In the genomic region with DNA sequence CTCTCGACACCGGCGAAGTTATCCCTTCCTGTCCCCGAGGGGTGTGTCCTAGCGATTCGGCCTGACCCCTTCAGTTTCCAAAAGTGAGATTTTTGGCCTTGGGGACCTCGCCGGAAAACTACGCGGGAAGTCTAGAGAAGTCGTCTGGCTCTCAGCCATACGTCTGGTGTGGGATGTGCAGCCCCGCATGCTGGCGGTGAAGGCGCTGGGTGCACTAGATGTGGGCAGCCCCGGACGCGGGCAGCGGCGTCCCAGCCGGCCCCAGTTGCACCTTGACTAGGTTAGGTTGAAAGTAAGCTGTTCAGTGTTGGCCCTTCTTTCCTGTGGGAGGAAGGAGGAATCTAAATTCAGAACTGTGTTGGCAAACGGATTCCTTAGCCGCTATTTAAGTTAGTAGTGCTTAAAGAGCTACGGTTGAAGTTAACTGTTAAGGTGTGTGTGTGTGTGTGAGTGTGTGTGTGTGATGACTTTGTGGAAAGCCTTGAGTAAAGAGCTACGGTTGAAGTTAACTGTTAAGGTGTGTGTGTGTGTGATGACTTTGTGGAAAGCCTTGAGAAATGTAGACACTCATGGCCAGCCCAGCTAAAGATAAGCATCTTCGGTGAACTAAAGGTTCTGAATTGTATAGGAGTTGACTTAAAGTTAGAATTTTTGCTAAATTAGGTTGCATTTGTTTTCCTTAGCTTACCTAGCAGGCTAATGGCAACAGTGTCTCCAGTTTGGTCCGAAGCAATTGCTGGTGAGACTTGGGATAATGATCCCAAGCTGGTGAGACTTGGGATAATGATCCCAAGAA, we compare ENCODE assay signal across 8 cellular contexts. TPM values are rescaled to one million over a fixed set of nuclear protein-coding genes. Genes with fewer than 3 reads are reported as not detected.
DNase-seq lines count a peak whose midpoint lies in the region; ATAC-seq, FAIRE-seq and TF ChIP-seq lines count a peak whose summit lies in the region.

No MANE protein-coding gene starts in this region.

- TSS peak; percentile 45 for BruUV-seq in K562 (replicated peaks; lab: Mats Ljungman, UMichigan)

- peak overlapping the region; percentile 70 to 96 for H3K9ac ChIP-seq in K562 (ENCODE audit: insufficient read depth in 1 of 2, low read depth in 2 of 2, low read length in 2 of 2)
- peak overlapping the region; percentile 92 for H3K9ac ChIP-seq in skeletal muscle satellite cell (ENCODE audit: low read depth, low read length)

- no peak for TF ChIP-seq RAD21 in K562 (CRISPR knock-in tag; conservative IDR thresholded peaks at IDR 0.05 in 1 of 2, IDR thresholded peaks at IDR 0.05 in 1 of 2)

- H3K4me2 ChIP-seq in K562 (ENCODE audit: insufficient read depth, low read length) = peak overlapping the region; percentile 75
- H3K4me2 ChIP-seq in skeletal muscle satellite cell (ENCODE audit: low read length) = peak overlapping the region; percentile 95

- ATAC-seq in HG03342 (IDR thresholded peaks at IDR 0.05; ENCODE audit: unreplicated experiment) (peak; percentile 10), K562 (peak; percentile 46)

- no peak for TF ChIP-seq CTCF in K562 (IDR thresholded peaks at IDR 0.05 in 2 of 3, conservative IDR thresholded peaks at IDR 0.05 in 1 of 3; ENCODE audit: insufficient read depth in 2 of 3, low read depth in 1 of 3, low read length in 3 of 3)

- H3K79me2 ChIP-seq in K562 (ENCODE audit: control insufficient read depth, insufficient read depth, low read length) = peaks cover 70% of the 10 kb centered on the region

- intact Hi-C loops in K562 (cut with micrococcal nuclease) = no loop called here

- peak overlapping the region; percentile 69; the same call in 1 of the 2 replicates for H2AFZ ChIP-seq in K562 (ENCODE audit: low read depth, low read length)

- POLR2A ChIA-PET in K562 (lab: Yijun Ruan, JAX) = interaction anchor here (0.7 to 1.5 kb wide), 3 partner anchors 9 to 253 kb away, joined by 3 read pairs; no protein-coding TSS in a partner anchor

- H3K27me3 ChIP-seq in K562 (ENCODE audit: control insufficient read depth in 2 of 2, insufficient read depth in 2 of 2, low read length in 2 of 2) = no peaks in the 10 kb centered on the region
- H3K27me3 ChIP-seq in skeletal muscle satellite cell (ENCODE audit: control insufficient read depth, insufficient read depth, low read length) = no peaks in the 10 kb centered on the region

- no peak for TF ChIP-seq POLR2A in K562 (conservative IDR thresholded peaks at IDR 0.05)

- H3K27ac ChIP-seq in K562 (ENCODE audit: extremely low read depth, low read depth, low read length) = peak overlapping the region; percentile 81

- TF ChIP-seq EP300 in K562 (IDR thresholded peaks at IDR 0.05; ENCODE audit: low read length) = no peak

- peaks cover 15% of the 10 kb centered on the region for H4K20me1 ChIP-seq in K562 (replicated peaks; ENCODE audit: control insufficient read depth, insufficient read depth, low read length)

- in situ Hi-C loops in K562 (cut with MboI) = no loop called here

- DNase-seq in NCI-H1105 treated with DMSO at 0.1 percent for 48 hours (lab: John Stamatoyannopoulos, UW) (peak; percentile 30), NCI-H1105 (lab: John Stamatoyannopoulos, UW) (no peak), T-helper 2 cell (peak; percentile 14 to 67 (median 20)), K562 (ENCODE audit: extremely low read depth in 1 of 4, low spot score in 3 of 4) (peak; percentile 10 to 40 (median 18)), hippocampal formation (lab: John Stamatoyannopoulos, UW) (no peak)

- H3K36me3 ChIP-seq in K562 (ENCODE audit: control insufficient read depth, insufficient read depth, low read length) = peaks cover 4% of the 10 kb centered on the region; the same call in 1 of the 3 replicates
- H3K36me3 ChIP-seq in skeletal muscle satellite cell (ENCODE audit: insufficient read depth, low read length) = no peaks in the 10 kb centered on the region

- H3K4me3 ChIP-seq in K562 (peak overlapping the region; percentile 81), iPS-18c (ENCODE audit: insufficient read depth, low read depth, low read length) (peak overlapping the region; percentile 86), skeletal muscle satellite cell (ENCODE audit: low read length) (peak overlapping the region; percentile 95)

- no peaks in the 10 kb centered on the region for H3K9me1 ChIP-seq in K562 (ENCODE audit: control insufficient read depth, insufficient read depth, low read length)

- FAIRE-seq in K562 (lab: Jason Lieb, UNC) = peak; percentile 61

- H3K9me3 ChIP-seq in K562 (replicated peaks; ENCODE audit: control insufficient read depth, insufficient read depth, low read depth, low read length) (no peaks in the 10 kb centered on the region), iPS-18c (ENCODE audit: control insufficient read depth, insufficient read depth, low read length) (no peaks in the 10 kb centered on the region), skeletal muscle satellite cell (replicated peaks; ENCODE audit: low read length) (no peaks in the 10 kb centered on the region)

- CTCF ChIA-PET in K562 (lab: Yijun Ruan, JAX; ENCODE audit: low intra/inter-chr PET ratio) = no interaction called here

- under 1% methylated on average over 25 of the region's 27 CpGs for WGBS in K562 (ENCODE audit: insufficient coverage, low coverage, missing lambda C conversion rate)

- H3K4me1 ChIP-seq in K562 (replicated peaks in 1 of 2; ENCODE audit: control insufficient read depth in 2 of 2, insufficient read depth in 2 of 2, low read length in 2 of 2) (peaks cover 8 to 18% of the 10 kb centered on the region in 2 experiments; a peak in 4 of 5 replicates), skeletal muscle satellite cell (ENCODE audit: control insufficient read depth, insufficient read depth, low read length) (peaks cover 47% of the 10 kb centered on the region)

TF ChIP-seq in K562, 482 proteins besides CTCF, POLR2A, EP300 and RAD21 (continues in another document):
- TF ChIP-seq MEIS2 (IDR thresholded peaks at IDR 0.05; ENCODE audit: partially characterized antibody) = no peak
- no peak for TF ChIP-seq PURB (CRISPR knock-in tag; IDR thresholded peaks at IDR 0.05; ENCODE audit: low read depth)
- TF ChIP-seq GATA2 (CRISPR knock-in tag; IDR thresholded peaks at IDR 0.05) = peak; percentile 63
- TF ChIP-seq, protein P1, sequence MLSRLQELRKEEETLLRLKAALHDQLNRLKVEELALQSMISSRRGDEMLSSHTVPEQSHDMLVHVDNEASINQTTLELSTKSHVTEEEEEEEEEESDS (CRISPR knock-in tag; IDR thresholded peaks at IDR 0.05) = no peak
- TF ChIP-seq XRCC5 (IDR thresholded peaks at IDR 0.05; ENCODE audit: low read depth, low read length) = no peak
- TF ChIP-seq TCF3 (CRISPR knock-in tag; IDR thresholded peaks at IDR 0.05) = no peak
- no peak for TF ChIP-seq SMARCB1 (IDR thresholded peaks at IDR 0.05; ENCODE audit: insufficient read length, low read depth)
- TF ChIP-seq ZNF431 (CRISPR knock-in tag; IDR thresholded peaks at IDR 0.05) = no peak
- TF ChIP-seq CREM (IDR thresholded peaks at IDR 0.05; ENCODE audit: low read depth) = no peak

RNA-seq across cellular contexts. Expression of a gene that starts 1.2 kb away (rescaled TPM):
- total RNA-seq in K562 (2011; cell fraction: chromatin; rRNA removed; ENCODE audit: low replicate concordance) = 20.3 and 135 TPM in 2 replicates
- total RNA-seq in K562 (2011; cell fraction: nucleolus; rRNA removed) = 19.5 and 35.8 TPM in 2 replicates
- total RNA-seq in K562 (2011; cell fraction: nucleoplasm; rRNA removed) = 63.8 and 108 TPM in 2 replicates
- total RNA-seq in K562 (2014; rRNA removed) (51.1 and 57.5 TPM in 2 replicates), K562 (2014; rRNA removed; fragmentation: Illumina TruSeq; extraction: Trizol) (120 and 134 TPM in 2 replicates), K562 (2015; rRNA removed; fragmentation: Illumina TruSeq; extraction: Trizol) (99.6 and 109 TPM in 2 replicates), K562 (2021) (57.5 and 63.6 TPM in 2 replicates)
- polyA plus RNA-seq in K562 (2011; rRNA removed) (44.8 and 67.4 TPM in 2 replicates), K562 (2014; fragmentation: Illumina TruSeq; extraction: Trizol) (74.2 and 80.2 TPM in 2 replicates), K562 (2014; fragmentation: Nextera tagmentation; extraction: Ambion mirVana) (10 to 100 TPM; 34.8 to 41.6 TPM), K562 (2014; rRNA removed) (45.3 and 58.4 TPM in 2 replicates)
- 4.3 and 11.4 TPM in 2 replicates for polyA plus RNA-seq in K562 (2011; cell fraction: cytosol; rRNA removed)
- 20.3 and 31.6 TPM in 2 replicates for polyA plus RNA-seq in K562 (2011; cell fraction: nucleus; rRNA removed)
- 44.3 and 49.8 TPM in 2 replicates for polyA plus RNA-seq in K562 (2012)
- polyA minus RNA-seq in K562 (2011; rRNA and poly(A)+ RNA removed) = 101 and 119 TPM in 2 replicates
- polyA minus RNA-seq in K562 (2011; cell fraction: cytosol; rRNA and poly(A)+ RNA removed) = 29.7 and 30.8 TPM in 2 replicates
- polyA minus RNA-seq in K562 (2011; cell fraction: nucleus; rRNA and poly(A)+ RNA removed) = 46.9 and 94.2 TPM in 2 replicates
- 102 and 134 TPM in 2 replicates for total RNA-seq in skeletal muscle satellite cell (2012; rRNA removed)

Comparison
In these comparisons a context has a peak if more than half of its experiments do, and no peak if none do; other contexts are left out.
1. DNase-seq: peak in NCI-H1105 treated with DMSO at 0.1 percent for 48 hours (single experiment), T-helper 2 cell (5 of 5) and K562 (4 of 4); none in NCI-H1105 (single experiment) and hippocampal formation (0 of 2).
2. Peak in every context shown above with its lines, with median percentiles within 50 percentile points of each other: H3K4me3 ChIP-seq.